8 cellular contexts compared by ENCODE assay signal in genomic region chr10:14173706-14174594, GRCh38.
DNase-seq lines count a peak whose midpoint lies in the region; ATAC-seq and TF ChIP-seq lines count a peak whose summit lies in the region.

No MANE protein-coding gene starts in this region.

- no peak overlapping the region for H3K27ac ChIP-seq in esophagus squamous epithelium

- H3K36me3 ChIP-seq in esophagus squamous epithelium: no peaks in the 10 kb centered on the region

- peaks cover 0 to 89% (median 0%) of the 10 kb centered on the region in 4 donors for H3K27me3 ChIP-seq in esophagus squamous epithelium

- H3K4me1 Mint-ChIP-seq in T-helper 17 cell (peaks cover 21% of the 10 kb centered on the region), neural crest cell (peaks cover 49% of the 10 kb centered on the region)

- H3K4me1 ChIP-seq in esophagus squamous epithelium: peaks cover 0 to 14% (median 9%) of the 10 kb centered on the region in 3 donors

- H3K9me3 ChIP-seq in T-helper 17 cell (ENCODE audit: control insufficient read depth, low read length, poor library complexity, severe bottlenecking) (no peaks in the 10 kb centered on the region), esophagus squamous epithelium (no peaks in the 10 kb centered on the region)

- H3K27ac Mint-ChIP-seq in T-helper 17 cell (peak overlapping the region; percentile 39), neural crest cell (ENCODE audit: unreplicated experiment) (peak overlapping the region; percentile 79)

- H3K9me3 Mint-ChIP-seq in neural crest cell: no peaks in the 10 kb centered on the region

- intact Hi-C loops in Right ventricle myocardium superior (cut with DNase I): no loop called here
- intact Hi-C loops in Right ventricle myocardium inferior (cut with DNase I): no loop called here
- intact Hi-C loops in esophagus squamous epithelium (cut with DNase I): no loop called here

- H3K27me3 Mint-ChIP-seq in T-helper 17 cell (peaks cover 93% of the 10 kb centered on the region), neural crest cell (ENCODE audit: low read depth) (no peaks in the 10 kb centered on the region)

- H3K36me3 Mint-ChIP-seq in T-helper 17 cell (ENCODE audit: low read depth) (peaks cover 10% of the 10 kb centered on the region), neural crest cell (ENCODE audit: low read depth) (no peaks in the 10 kb centered on the region)

- peak; percentile 36 for ATAC-seq in Right ventricle myocardium superior (ENCODE audit: poor library complexity)
- no peak for ATAC-seq in Right ventricle myocardium inferior
- peak; percentile 59 for ATAC-seq in T-helper 17 cell
- no peak for ATAC-seq in GM18858 (IDR thresholded peaks at IDR 0.05; ENCODE audit: unreplicated experiment)

- peak overlapping the region; percentile 18 to 63 (median 38) for H3K4me3 ChIP-seq in esophagus squamous epithelium

- DNase-seq in Right ventricle myocardium superior (no peak), Right ventricle myocardium inferior (ENCODE audit: missing footprints) (no peak), T-helper 17 cell (no peak), esophagus squamous epithelium (lab: John Stamatoyannopoulos, UW) (no peak), neural crest cell (ENCODE audit: low read depth, low spot score) (peak; percentile 27), NCI-H2196 treated with DMSO at 0.1 percent for 48 hours (lab: John Stamatoyannopoulos, UW; ENCODE audit: unreplicated experiment) (no peak)
- no peak for DNase-seq in effector CD8-positive, alpha-beta T cell (lab: John Stamatoyannopoulos, UW)

- no peak for TF ChIP-seq CTCF in esophagus squamous epithelium (IDR thresholded peaks at IDR 0.05)
- no peak for TF ChIP-seq CTCF in neural crest cell (conservative IDR thresholded peaks at IDR 0.05)

- 2 to 3% methylated on average over 24 to 31 of the region's 32 CpGs for WGBS in esophagus squamous epithelium, 2 donors

- H3K4me3 Mint-ChIP-seq in T-helper 17 cell: peak overlapping the region; percentile 94
- peak overlapping the region; percentile 95 for H3K4me3 Mint-ChIP-seq in neural crest cell

- TF ChIP-seq POLR2A in esophagus squamous epithelium (IDR thresholded peaks at IDR 0.05): no peak

Comparison
In these comparisons a context has a peak if more than half of its experiments do, and no peak if none do; other contexts are left out.
1. ATAC-seq: peak in Right ventricle myocardium superior (single experiment) and T-helper 17 cell (single experiment); none in Right ventricle myocardium inferior (single experiment) and GM18858 (single experiment).